In genomic region chr14:96082420-96083300, GRCh38 we compare ENCODE assay signal across 13 cellular contexts.
"Had no signal": no experiment of that assay in that cellular context is flagged by ENCODE, and none has a peak within 500 bp of the region (broad histone marks: within the 10 kb centered on the region; RNA-seq: fewer than 3 reads in every experiment).

No MANE protein-coding gene starts in this region.

- H3K27ac ChIP-seq: neutrophil, suprapubic skin had no signal

- DNase-seq: activated CD4-positive, alpha-beta T cell treated with anti-CD3 and anti-CD28 coated beads for 36 hours; activated naive CD4-positive, alpha-beta T cell treated with anti-CD3 and anti-CD28 coated beads, Interleukin-2, amount 10 ng/mL, durations not matched to agents 7 days and 5 days; amniotic stem cell; left cardiac atrium; mucosa of descending colon; naive thymus-derived CD8-positive, alpha-beta T cell; stimulated activated CD4-positive, alpha-beta T cell treated with anti-CD3 and anti-CD28 coated beads, Interleukin-2, amount 100 ng/mL, for 24 hours; stimulated activated naive CD4-positive, alpha-beta T cell treated with Interleukin-2 at 50 U/mL for 16 hours; upper lobe of left lung had no signal

- H3K4me3 ChIP-seq: dorsolateral prefrontal cortex, mucosa of descending colon, suprapubic skin, upper lobe of left lung had no signal

- H3K9me3 ChIP-seq: mucosa of descending colon, neutrophil, suprapubic skin, upper lobe of left lung had no signal

- FAIRE-seq: endometrium had no signal

- ATAC-seq: activated CD4-positive, alpha-beta T cell treated with anti-CD3 and anti-CD28 coated beads for 36 hours; left cardiac atrium; mucosa of descending colon; naive thymus-derived CD8-positive, alpha-beta T cell had no signal
